8 cellular contexts compared by ENCODE assay signal in genomic region chrX:48522291-48522690, GRCh38. TPM values are rescaled to one million over a fixed set of nuclear protein-coding genes. Genes with fewer than 3 reads are reported as not detected.
DNase-seq lines count a peak whose midpoint lies in the region; FAIRE-seq and TF ChIP-seq lines count a peak whose summit lies in the region.

No MANE protein-coding gene starts in this region.

- TF ChIP-seq POLR2A in GM12892 (IDR thresholded peaks at IDR 0.05; ENCODE audit: low read depth, low read length), result no peak

- no peaks in the 10 kb centered on the region for H3K27me3 Mint-ChIP-seq in chondrocyte (ENCODE audit: low read depth)

- peak overlapping the region; percentile 75 for H3K27ac Mint-ChIP-seq in chondrocyte (ENCODE audit: unreplicated experiment)

- H3K9ac ChIP-seq in mucosa of rectum (ENCODE audit: low read depth in 1 of 2, low read length in 2 of 2), result peak overlapping the region; percentile 68 to 72

- H2AFZ ChIP-seq in ACC112 (ENCODE audit: low read length, unreplicated experiment), result peak overlapping the region; percentile 7

- no peak for FAIRE-seq in GM12892 (lab: Jason Lieb, UNC)

- no peaks in the 10 kb centered on the region for H3K36me3 ChIP-seq in ACC112 (ENCODE audit: insufficient read depth, low read length)
- peaks cover 4 to 8% of the 10 kb centered on the region in 2 donors for H3K36me3 ChIP-seq in mucosa of rectum (ENCODE audit: control insufficient read depth in 2 of 2, insufficient read depth in 2 of 2, low read length in 2 of 2)

- peak; percentile 40 for DNase-seq in HuH-7 (ENCODE audit: low spot score)
- DNase-seq in chondrocyte (ENCODE audit: low spot score), result no peak
- DNase-seq in hippocampal formation (lab: John Stamatoyannopoulos, UW), result no peak
- no peak for DNase-seq in pons (ENCODE audit: low spot score)
- DNase-seq in NCI-H1092 treated with DMSO at 0.1 percent for 48 hours (lab: John Stamatoyannopoulos, UW), result no peak
- DNase-seq in GM12892 (ENCODE audit: insufficient read length), result no peak

- peak overlapping the region; percentile 78 for H3K4me3 Mint-ChIP-seq in chondrocyte (ENCODE audit: unreplicated experiment)

- H3K4me1 Mint-ChIP-seq in chondrocyte (ENCODE audit: low read depth), result peaks cover 9% of the 10 kb centered on the region

- peaks cover 3% of the 10 kb centered on the region for H3K9me3 Mint-ChIP-seq in chondrocyte (ENCODE audit: low read depth)

- H3K4me1 ChIP-seq in ACC112 (ENCODE audit: control insufficient read depth, insufficient read depth, low read length, unreplicated experiment), result no peaks in the 10 kb centered on the region
- H3K4me1 ChIP-seq in mucosa of rectum (ENCODE audit: control insufficient read depth in 2 of 2, insufficient read depth in 2 of 2, low read length in 2 of 2), result peaks cover 5 to 9% of the 10 kb centered on the region in 2 donors

- no peaks in the 10 kb centered on the region for H3K36me3 Mint-ChIP-seq in chondrocyte (ENCODE audit: low read depth)

- H3K27ac ChIP-seq in ACC112 (ENCODE audit: low read depth, low read length) (no peak overlapping the region), mucosa of rectum (ENCODE audit: low read depth in 2 of 2, low read length in 2 of 2) (peak overlapping the region; percentile 43 to 77)

- peaks cover 5% of the 10 kb centered on the region for H3K79me2 ChIP-seq in ACC112 (ENCODE audit: control insufficient read depth, insufficient read depth, low read length, unreplicated experiment)

- H3K4me3 ChIP-seq in ACC112 (ENCODE audit: low read depth, low read length), result peak overlapping the region; percentile 81
- peak overlapping the region; percentile 70 to 86 for H3K4me3 ChIP-seq in mucosa of rectum (ENCODE audit: low read length in 2 of 2)

- H3K27me3 ChIP-seq in ACC112 (ENCODE audit: insufficient read depth, low read length) (no peaks in the 10 kb centered on the region), mucosa of rectum (ENCODE audit: control insufficient read depth in 2 of 2, insufficient read depth in 2 of 2, low read length in 2 of 2) (no peaks in the 10 kb centered on the region)

- no peaks in the 10 kb centered on the region for H3K9me3 ChIP-seq in mucosa of rectum (ENCODE audit: control insufficient read depth in 2 of 2, low read length in 2 of 2)

- TF ChIP-seq CTCF in chondrocyte (IDR thresholded peaks at IDR 0.05), result no peak

RNA-seq across cellular contexts. Expression of gene EBP, which starts 0.7 kb away (rescaled TPM):
- total RNA-seq in chondrocyte, result 35.2 to 44.4 TPM (median 39.1 TPM) in 3 replicates
- polyA plus RNA-seq in GM12892 (2012; ENCODE audit: missing spikeins), result 105 TPM

RNA-seq across cellular contexts. Expression of gene PORCN, which starts 13.5 kb away (rescaled TPM):
- total RNA-seq in chondrocyte, result 10.8 to 23.1 TPM (median 12.5 TPM) in 3 replicates
- 5.9 TPM for polyA plus RNA-seq in GM12892 (2012; ENCODE audit: missing spikeins)

RNA-seq across cellular contexts. Expression of gene TBC1D25, which starts 17.2 kb away (rescaled TPM):
- total RNA-seq in chondrocyte, result 15.7 to 18.9 TPM (median 18.8 TPM) in 3 replicates
- 7.4 TPM for polyA plus RNA-seq in GM12892 (2012; ENCODE audit: missing spikeins)

RNA-seq across cellular contexts. Expression of gene FTSJ1, which starts 46.3 kb away (rescaled TPM):
- total RNA-seq in chondrocyte, result 53.3 to 68.0 TPM (median 55.9 TPM) in 3 replicates
- 30.4 TPM for polyA plus RNA-seq in GM12892 (2012; ENCODE audit: missing spikeins)

RNA-seq across cellular contexts. Expression of gene RBM3, which starts 52.0 kb away (rescaled TPM):
- 224 to 303 TPM (median 283 TPM) in 3 replicates for total RNA-seq in chondrocyte
- 509 TPM for polyA plus RNA-seq in GM12892 (2012; ENCODE audit: missing spikeins)
